In genomic region chr1:15246960-15247614, GRCh38 we compare ENCODE assay signal across 8 cellular contexts. TPM values are rescaled to one million over a fixed set of nuclear protein-coding genes. Genes with fewer than 3 reads are reported as not detected.
DNase-seq lines count a peak whose midpoint lies in the region; ATAC-seq, FAIRE-seq and TF ChIP-seq lines count a peak whose summit lies in the region.

Gene FHAD1 (plus strand): TSS chr1:15247223. CDS start chr1:15251785, 4,562 bp downstream.

- no peaks in the 10 kb centered on the region for H3K9me3 Mint-ChIP-seq in CD4-positive, alpha-beta T cell
- peaks cover 20% of the 10 kb centered on the region for H3K9me3 Mint-ChIP-seq in activated naive CD4-positive, alpha-beta T cell treated with anti-CD3 and anti-CD28 coated beads, Interleukin-2, amount 10 ng/mL, durations not matched to agents 7 days and 5 days
- H3K9me3 Mint-ChIP-seq in glutamatergic neuron (ENCODE audit: unreplicated experiment) = peaks cover 5% of the 10 kb centered on the region

- FAIRE-seq in pancreas (lab: Jason Lieb, UNC) = no peak

- H3K27me3 ChIP-seq in CD4-positive, alpha-beta T cell (ENCODE audit: control insufficient read depth, insufficient read depth, low read length) = peaks cover 23% of the 10 kb centered on the region
- H3K27me3 ChIP-seq in PC-3 (ENCODE audit: low read length) (no peaks in the 10 kb centered on the region; the same call in 1 of the 2 replicates), pancreas (no peaks in the 10 kb centered on the region)

- no peaks in the 10 kb centered on the region for H3K36me3 Mint-ChIP-seq in CD4-positive, alpha-beta T cell (ENCODE audit: low read depth)
- peaks cover 22% of the 10 kb centered on the region for H3K36me3 Mint-ChIP-seq in activated naive CD4-positive, alpha-beta T cell treated with anti-CD3 and anti-CD28 coated beads, Interleukin-2, amount 10 ng/mL, durations not matched to agents 7 days and 5 days
- no peaks in the 10 kb centered on the region for H3K36me3 Mint-ChIP-seq in glutamatergic neuron (ENCODE audit: unreplicated experiment)

- H4K20me1 ChIP-seq in PC-3 (ENCODE audit: low read length) = no peaks in the 10 kb centered on the region

- H3F3A ChIP-seq in PC-3 (ENCODE audit: low read length, unreplicated experiment) = no peaks in the 10 kb centered on the region

- peak within 1 kb of the TSS; percentile 57 for H3K4me3 Mint-ChIP-seq in CD4-positive, alpha-beta T cell
- H3K4me3 Mint-ChIP-seq in activated naive CD4-positive, alpha-beta T cell treated with anti-CD3 and anti-CD28 coated beads, Interleukin-2, amount 10 ng/mL, durations not matched to agents 7 days and 5 days = peak within 1 kb of the TSS; percentile 51
- H3K4me3 Mint-ChIP-seq in glutamatergic neuron (ENCODE audit: unreplicated experiment) = peak within 1 kb of the TSS; percentile 86

- CTCF ChIA-PET in CD4-positive, alpha-beta T cell (lab: Charles Lee) = no interaction called here
- CTCF ChIA-PET in PC-3 (lab: Charles Lee) = no interaction called here
- CTCF ChIA-PET in activated naive CD4-positive, alpha-beta T cell treated with anti-CD3 and anti-CD28 coated beads, Interleukin-2, amount 10 ng/mL, durations not matched to agents 7 days and 5 days (lab: Charles Lee) = interaction anchor here (1.2 kb wide), 1 partner anchor 25 kb away, joined by 4 read pairs; no protein-coding TSS in a partner anchor

- TF ChIP-seq CTCF in CD4-positive, alpha-beta T cell (IDR thresholded peaks at IDR 0.05) = no peak
- TF ChIP-seq CTCF in PC-3 (conservative IDR thresholded peaks at IDR 0.05; ENCODE audit: low read depth, low read length) (no peak), glutamatergic neuron (IDR thresholded peaks at IDR 0.05; ENCODE audit: partially characterized antibody, unreplicated experiment) (no peak), pancreas (IDR thresholded peaks at IDR 0.05) (no peak)

- H3K27ac Mint-ChIP-seq in CD4-positive, alpha-beta T cell = peak within 1 kb of the TSS; percentile 14
- H3K27ac Mint-ChIP-seq in activated naive CD4-positive, alpha-beta T cell treated with anti-CD3 and anti-CD28 coated beads, Interleukin-2, amount 10 ng/mL, durations not matched to agents 7 days and 5 days = peak within 1 kb of the TSS; percentile 89
- H3K27ac Mint-ChIP-seq in glutamatergic neuron (ENCODE audit: unreplicated experiment) = no peak within 1 kb of the TSS

- WGBS in pancreas, 2 donors = 5 to 7% methylated on average over 35 to 55 of the region's 55 CpGs

- H3K9me2 ChIP-seq in PC-3 (replicated peaks; ENCODE audit: low read length) = no peaks in the 10 kb centered on the region

- ATAC-seq in CD4-positive, alpha-beta T cell (ENCODE audit: poor library complexity) = peak; percentile 11
- ATAC-seq in HG03097 (IDR thresholded peaks at IDR 0.05; ENCODE audit: low FRiP score, unreplicated experiment) (peak; percentile 51), PC-3 (no peak; the same call in 1 of the 2 replicates), pancreas (peak; percentile 87 to 96 (median 90)), GM21526 (IDR thresholded peaks at IDR 0.05; ENCODE audit: low FRiP score, unreplicated experiment) (no peak), GM18502 (IDR thresholded peaks at IDR 0.05; ENCODE audit: poor library complexity, unreplicated experiment) (no peak)

- POLR2A ChIA-PET in CD4-positive, alpha-beta T cell (lab: Charles Lee) = no interaction called here
- POLR2A ChIA-PET in PC-3 (lab: Charles Lee; ENCODE audit: unreplicated experiment) = no interaction called here

- H3K27ac ChIP-seq in CD4-positive, alpha-beta T cell (ENCODE audit: low read depth, low read length) = no peak within 1 kb of the TSS
- no peak within 1 kb of the TSS for H3K27ac ChIP-seq in PC-3 (ENCODE audit: low read length)
- H3K27ac ChIP-seq in pancreas = peak within 1 kb of the TSS in 2 of 4 donors; percentile 23 to 41

- H3K4me1 ChIP-seq in PC-3 (ENCODE audit: insufficient read depth, low read length) = no peaks in the 10 kb centered on the region
- no peaks in the 10 kb centered on the region for H3K4me1 ChIP-seq in pancreas

- H3K4me1 Mint-ChIP-seq in CD4-positive, alpha-beta T cell (ENCODE audit: low read depth) = peaks cover 48% of the 10 kb centered on the region
- H3K4me1 Mint-ChIP-seq in activated naive CD4-positive, alpha-beta T cell treated with anti-CD3 and anti-CD28 coated beads, Interleukin-2, amount 10 ng/mL, durations not matched to agents 7 days and 5 days = peaks cover 52% of the 10 kb centered on the region
- H3K4me1 Mint-ChIP-seq in glutamatergic neuron (ENCODE audit: low read depth, unreplicated experiment) = peaks cover 4% of the 10 kb centered on the region

- H3K79me2 ChIP-seq in PC-3 (ENCODE audit: low read length) = no peaks in the 10 kb centered on the region

- intact Hi-C loops in CD4-positive, alpha-beta T cell (cut with DNase I, micrococcal nuclease) = no loop called here
- intact Hi-C loops in PC-3 (cut with micrococcal nuclease) = no loop called here
- intact Hi-C loops in pancreas (cut with DNase I) = no loop called here

- H3K9me3 ChIP-seq in CD4-positive, alpha-beta T cell (ENCODE audit: control insufficient read depth, low read length) = no peaks in the 10 kb centered on the region
- H3K9me3 ChIP-seq in PC-3 (ENCODE audit: low read length) (no peaks in the 10 kb centered on the region), pancreas (no peaks in the 10 kb centered on the region)

- H3K4me3 ChIP-seq in PC-3 (ENCODE audit: low read length) (peak within 1 kb of the TSS; percentile 53; the same call in 1 of the 2 replicates), pancreas (peak within 1 kb of the TSS; percentile 26 to 59 (median 41))

- H3K36me3 ChIP-seq in PC-3 (ENCODE audit: low read depth, low read length) (no peaks in the 10 kb centered on the region), pancreas (no peaks in the 10 kb centered on the region)

- BruUV-seq in PC-3 (replicated peaks; lab: Mats Ljungman, UMichigan) = no TSS peak

- peak in 6 of 10 experiments; percentile 12 to 40 (median 26) for DNase-seq in CD4-positive, alpha-beta T cell
- peak; percentile 41 for DNase-seq in PC-3
- peak; percentile 58 for DNase-seq in activated naive CD4-positive, alpha-beta T cell treated with anti-CD3 and anti-CD28 coated beads, Interleukin-2, amount 10 ng/mL, durations not matched to agents 7 days and 5 days
- peak; percentile 75 for DNase-seq in glutamatergic neuron
- peak; percentile 58 to 91 (median 86) for DNase-seq in pancreas

- H3K9ac ChIP-seq in PC-3 (ENCODE audit: low read length) = no peak within 1 kb of the TSS

- H3K27me3 Mint-ChIP-seq in CD4-positive, alpha-beta T cell = peaks cover 68% of the 10 kb centered on the region
- H3K27me3 Mint-ChIP-seq in activated naive CD4-positive, alpha-beta T cell treated with anti-CD3 and anti-CD28 coated beads, Interleukin-2, amount 10 ng/mL, durations not matched to agents 7 days and 5 days = peaks cover 80% of the 10 kb centered on the region
- H3K27me3 Mint-ChIP-seq in glutamatergic neuron (ENCODE audit: unreplicated experiment) = peaks cover 14% of the 10 kb centered on the region

- peak within 1 kb of the TSS; percentile 28; the same call in 1 of the 2 replicates for H2AFZ ChIP-seq in PC-3 (ENCODE audit: low read length)

- peak within 1 kb of the TSS; percentile 63 for H3K4me2 ChIP-seq in PC-3 (ENCODE audit: low read length)

RNA-seq across cellular contexts. Expression of gene FHAD1, which starts in this region (rescaled TPM):
- not detected for total RNA-seq in CD4-positive, alpha-beta T cell
- total RNA-seq in PC-3 (2014; rRNA removed) (0.95 and 1.4 TPM in 2 replicates), glutamatergic neuron (ENCODE audit: unreplicated experiment) (not detected), pancreas (1 to 10 TPM; 1.1 to 5.5 (median 2.2) TPM)
- polyA plus RNA-seq in pancreas = 1 to 10 TPM in 1 of 2 donors, under 1 TPM in 1; 0.75 to 2.1 TPM

Comparison
In these comparisons a context has a peak if more than half of its experiments do, and no peak if none do; other contexts are left out.
1. Peak in DNase-seq and ATAC-seq in CD4-positive, alpha-beta T cell; RNA of the gene not detected or under 1 TPM.
2. Peak in DNase-seq in glutamatergic neuron; RNA of the gene not detected or under 1 TPM.
3. ATAC-seq: peak in HG03097 (single experiment) and pancreas (4 of 4); none in PC-3 (single experiment), GM21526 (single experiment) and GM18502 (single experiment).
4. DNase-seq: peak in every context shown above with its lines; median percentile 86 in pancreas; 75 in glutamatergic neuron; 58 in activated naive CD4-positive, alpha-beta T cell treated with anti-CD3 and anti-CD28 coated beads, Interleukin-2, amount 10 ng/mL, durations not matched to agents 7 days and 5 days; 41 in PC-3; 26 in CD4-positive, alpha-beta T cell.
5. Peak in every context shown above with its lines, with median percentiles within 50 percentile points of each other: H3K4me3 Mint-ChIP-seq.